In genomic region chr2:64989982-64990614, GRCh38 we compare ENCODE assay signal across 1 cellular context.
TF ChIP-seq lines count a peak whose summit lies in the region.

No MANE protein-coding gene starts in this region.

TF ChIP-seq in HepG2, 621 proteins besides CTCF, POLR2A, EP300 and RAD21 (continued from another document and continues in another):
- TF ChIP-seq, protein P1, sequence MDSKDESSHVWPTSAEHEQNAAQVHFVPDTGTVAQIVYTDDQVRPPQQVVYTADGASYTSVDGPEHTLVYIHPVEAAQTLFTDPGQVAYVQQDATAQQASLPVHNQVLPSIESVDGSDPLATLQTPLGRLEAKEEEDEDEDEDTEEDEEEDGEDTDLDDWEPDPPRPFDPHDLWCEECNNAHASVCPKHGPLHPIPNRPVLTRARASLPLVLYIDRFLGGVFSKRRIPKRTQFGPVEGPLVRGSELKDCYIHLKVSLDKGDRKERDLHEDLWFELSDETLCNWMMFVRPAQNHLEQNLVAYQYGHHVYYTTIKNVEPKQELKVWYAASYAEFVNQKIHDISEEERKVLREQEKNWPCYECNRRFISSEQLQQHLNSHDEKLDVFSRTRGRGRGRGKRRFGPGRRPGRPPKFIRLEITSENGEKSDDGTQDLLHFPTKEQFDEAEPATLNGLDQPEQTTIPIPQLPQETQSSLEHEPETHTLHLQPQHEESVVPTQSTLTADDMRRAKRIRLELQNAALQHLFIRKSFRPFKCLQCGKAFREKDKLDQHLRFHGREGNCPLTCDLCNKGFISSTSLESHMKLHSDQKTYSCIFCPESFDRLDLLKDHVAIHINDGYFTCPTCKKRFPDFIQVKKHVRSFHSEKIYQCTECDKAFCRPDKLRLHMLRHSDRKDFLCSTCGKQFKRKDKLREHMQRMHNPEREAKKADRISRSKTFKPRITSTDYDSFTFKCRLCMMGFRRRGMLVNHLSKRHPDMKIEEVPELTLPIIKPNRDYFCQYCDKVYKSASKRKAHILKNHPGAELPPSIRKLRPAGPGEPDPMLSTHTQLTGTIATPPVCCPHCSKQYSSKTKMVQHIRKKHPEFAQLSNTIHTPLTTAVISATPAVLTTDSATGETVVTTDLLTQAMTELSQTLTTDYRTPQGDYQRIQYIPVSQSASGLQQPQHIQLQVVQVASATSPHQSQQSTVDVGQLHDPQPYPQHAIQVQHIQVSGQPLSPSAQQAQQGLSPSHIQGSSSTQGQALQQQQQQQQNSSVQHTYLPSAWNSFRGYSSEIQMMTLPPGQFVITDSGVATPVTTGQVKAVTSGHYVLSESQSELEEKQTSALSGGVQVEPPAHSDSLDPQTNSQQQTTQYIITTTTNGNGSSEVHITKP (CRISPR knock-in tag; IDR thresholded peaks at IDR 0.05; ENCODE audit: low read depth): no peak
- TF ChIP-seq HNRNPL (IDR thresholded peaks at IDR 0.05; ENCODE audit: low read depth, low read length): 0 out of 2 replicates have a peak, but pooled peaks have one; percentile 40
- TF ChIP-seq, protein P2, sequence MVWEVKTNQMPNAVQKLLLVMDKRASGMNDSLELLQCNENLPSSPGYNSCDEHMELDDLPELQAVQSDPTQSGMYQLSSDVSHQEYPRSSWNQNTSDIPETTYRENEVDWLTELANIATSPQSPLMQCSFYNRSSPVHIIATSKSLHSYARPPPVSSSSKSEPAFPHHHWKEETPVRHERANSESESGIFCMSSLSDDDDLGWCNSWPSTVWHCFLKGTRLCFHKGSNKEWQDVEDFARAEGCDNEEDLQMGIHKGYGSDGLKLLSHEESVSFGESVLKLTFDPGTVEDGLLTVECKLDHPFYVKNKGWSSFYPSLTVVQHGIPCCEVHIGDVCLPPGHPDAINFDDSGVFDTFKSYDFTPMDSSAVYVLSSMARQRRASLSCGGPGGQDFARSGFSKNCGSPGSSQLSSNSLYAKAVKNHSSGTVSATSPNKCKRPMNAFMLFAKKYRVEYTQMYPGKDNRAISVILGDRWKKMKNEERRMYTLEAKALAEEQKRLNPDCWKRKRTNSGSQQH (CRISPR knock-in tag; IDR thresholded peaks at IDR 0.05; ENCODE audit: low read depth): 0 out of 2 replicates have a peak, but pooled peaks have one; percentile 30
- no peak for TF ChIP-seq SOX13 (IDR thresholded peaks at IDR 0.05)
- no peak for TF ChIP-seq SOX13 (CRISPR knock-in tag; conservative IDR thresholded peaks at IDR 0.05 in 1 of 2, IDR thresholded peaks at IDR 0.05 in 1 of 2)
- no peak for TF ChIP-seq STAG1 (CRISPR knock-in tag; IDR thresholded peaks at IDR 0.05)
- no peak; the same call in 1 of the 2 replicates for TF ChIP-seq ZBTB25 (CRISPR knock-in tag; IDR thresholded peaks at IDR 0.05)
- TF ChIP-seq, protein P3, sequence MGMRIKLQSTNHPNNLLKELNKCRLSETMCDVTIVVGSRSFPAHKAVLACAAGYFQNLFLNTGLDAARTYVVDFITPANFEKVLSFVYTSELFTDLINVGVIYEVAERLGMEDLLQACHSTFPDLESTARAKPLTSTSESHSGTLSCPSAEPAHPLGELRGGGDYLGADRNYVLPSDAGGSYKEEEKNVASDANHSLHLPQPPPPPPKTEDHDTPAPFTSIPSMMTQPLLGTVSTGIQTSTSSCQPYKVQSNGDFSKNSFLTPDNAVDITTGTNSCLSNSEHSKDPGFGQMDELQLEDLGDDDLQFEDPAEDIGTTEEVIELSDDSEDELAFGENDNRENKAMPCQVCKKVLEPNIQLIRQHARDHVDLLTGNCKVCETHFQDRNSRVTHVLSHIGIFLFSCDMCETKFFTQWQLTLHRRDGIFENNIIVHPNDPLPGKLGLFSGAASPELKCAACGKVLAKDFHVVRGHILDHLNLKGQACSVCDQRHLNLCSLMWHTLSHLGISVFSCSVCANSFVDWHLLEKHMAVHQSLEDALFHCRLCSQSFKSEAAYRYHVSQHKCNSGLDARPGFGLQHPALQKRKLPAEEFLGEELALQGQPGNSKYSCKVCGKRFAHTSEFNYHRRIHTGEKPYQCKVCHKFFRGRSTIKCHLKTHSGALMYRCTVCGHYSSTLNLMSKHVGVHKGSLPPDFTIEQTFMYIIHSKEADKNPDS (CRISPR knock-in tag; IDR thresholded peaks at IDR 0.05): no peak
- no peak for TF ChIP-seq FOXA3 (CRISPR knock-in tag; IDR thresholded peaks at IDR 0.05)
- no peak for TF ChIP-seq ZNF180 (CRISPR knock-in tag; IDR thresholded peaks at IDR 0.05; ENCODE audit: borderline replicate concordance, low read depth)
- no peak for TF ChIP-seq ZNF550 (CRISPR knock-in tag; IDR thresholded peaks at IDR 0.05; ENCODE audit: borderline replicate concordance)
- peak; percentile 78; the same call in 1 of the 2 replicates for TF ChIP-seq ZNF296 (CRISPR knock-in tag; conservative IDR thresholded peaks at IDR 0.05)
- TF ChIP-seq, protein P4, sequence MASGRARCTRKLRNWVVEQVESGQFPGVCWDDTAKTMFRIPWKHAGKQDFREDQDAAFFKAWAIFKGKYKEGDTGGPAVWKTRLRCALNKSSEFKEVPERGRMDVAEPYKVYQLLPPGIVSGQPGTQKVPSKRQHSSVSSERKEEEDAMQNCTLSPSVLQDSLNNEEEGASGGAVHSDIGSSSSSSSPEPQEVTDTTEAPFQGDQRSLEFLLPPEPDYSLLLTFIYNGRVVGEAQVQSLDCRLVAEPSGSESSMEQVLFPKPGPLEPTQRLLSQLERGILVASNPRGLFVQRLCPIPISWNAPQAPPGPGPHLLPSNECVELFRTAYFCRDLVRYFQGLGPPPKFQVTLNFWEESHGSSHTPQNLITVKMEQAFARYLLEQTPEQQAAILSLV (CRISPR knock-in tag; IDR thresholded peaks at IDR 0.05; ENCODE audit: borderline replicate concordance): no peak
- peak; percentile 30; the same call in 1 of the 2 replicates for TF ChIP-seq ETV5 (CRISPR knock-in tag; IDR thresholded peaks at IDR 0.05; ENCODE audit: borderline replicate concordance)
- peak; percentile 78; the same call in 1 of the 2 replicates for TF ChIP-seq ZNF558 (CRISPR knock-in tag; IDR thresholded peaks at IDR 0.05; ENCODE audit: borderline replicate concordance)
- TF ChIP-seq, protein P5, sequence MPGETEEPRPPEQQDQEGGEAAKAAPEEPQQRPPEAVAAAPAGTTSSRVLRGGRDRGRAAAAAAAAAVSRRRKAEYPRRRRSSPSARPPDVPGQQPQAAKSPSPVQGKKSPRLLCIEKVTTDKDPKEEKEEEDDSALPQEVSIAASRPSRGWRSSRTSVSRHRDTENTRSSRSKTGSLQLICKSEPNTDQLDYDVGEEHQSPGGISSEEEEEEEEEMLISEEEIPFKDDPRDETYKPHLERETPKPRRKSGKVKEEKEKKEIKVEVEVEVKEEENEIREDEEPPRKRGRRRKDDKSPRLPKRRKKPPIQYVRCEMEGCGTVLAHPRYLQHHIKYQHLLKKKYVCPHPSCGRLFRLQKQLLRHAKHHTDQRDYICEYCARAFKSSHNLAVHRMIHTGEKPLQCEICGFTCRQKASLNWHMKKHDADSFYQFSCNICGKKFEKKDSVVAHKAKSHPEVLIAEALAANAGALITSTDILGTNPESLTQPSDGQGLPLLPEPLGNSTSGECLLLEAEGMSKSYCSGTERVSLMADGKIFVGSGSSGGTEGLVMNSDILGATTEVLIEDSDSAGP (CRISPR knock-in tag; IDR thresholded peaks at IDR 0.05; ENCODE audit: borderline replicate concordance): peak; percentile 39; the same call in 1 of the 2 replicates
- no peak for TF ChIP-seq ZNF749 (CRISPR knock-in tag; IDR thresholded peaks at IDR 0.05; ENCODE audit: borderline replicate concordance)
- TF ChIP-seq SNRNP70 (IDR thresholded peaks at IDR 0.05; ENCODE audit: low read depth, low read length): no peak
- no peak for TF ChIP-seq THRA (CRISPR knock-in tag; IDR thresholded peaks at IDR 0.05; ENCODE audit: borderline replicate concordance)
- TF ChIP-seq ZNF350 (CRISPR knock-in tag; IDR thresholded peaks at IDR 0.05; ENCODE audit: borderline replicate concordance, low read depth): no peak
- no peak for TF ChIP-seq MTA3 (CRISPR knock-in tag; IDR thresholded peaks at IDR 0.05)
- TF ChIP-seq ZNF792 (CRISPR knock-in tag; IDR thresholded peaks at IDR 0.05): no peak
- no peak; the same call in 1 of the 2 replicates for TF ChIP-seq MXD1 (CRISPR knock-in tag; IDR thresholded peaks at IDR 0.05)
- 0 out of 2 replicates have a peak, but pooled peaks have one; percentile 33 for TF ChIP-seq TRIM24 (CRISPR knock-in tag; IDR thresholded peaks at IDR 0.05)
- no peak for TF ChIP-seq BATF2 (CRISPR knock-in tag; IDR thresholded peaks at IDR 0.05)
- TF ChIP-seq PRDM15 (CRISPR knock-in tag; IDR thresholded peaks at IDR 0.05): no peak
- no peak for TF ChIP-seq MAFK (conservative IDR thresholded peaks at IDR 0.05 in 1 of 2, IDR thresholded peaks at IDR 0.05 in 1 of 2; ENCODE audit: low read length in 2 of 2)
- 0 out of 2 replicates have a peak, but pooled peaks have one; percentile 67 for TF ChIP-seq ZNF432 (CRISPR knock-in tag; IDR thresholded peaks at IDR 0.05; ENCODE audit: borderline replicate concordance)
- no peak for TF ChIP-seq ZNF761 (CRISPR knock-in tag; conservative IDR thresholded peaks at IDR 0.05)
- TF ChIP-seq PHF8 (CRISPR knock-in tag; IDR thresholded peaks at IDR 0.05): no peak
- TF ChIP-seq ZNF768 (CRISPR knock-in tag; IDR thresholded peaks at IDR 0.05): peak; percentile 41; the same call in 1 of the 2 replicates
- no peak for TF ChIP-seq ZNF460 (CRISPR knock-in tag; IDR thresholded peaks at IDR 0.05; ENCODE audit: borderline replicate concordance)
- TF ChIP-seq SP5 (CRISPR knock-in tag; IDR thresholded peaks at IDR 0.05; ENCODE audit: borderline replicate concordance, low read depth): no peak
- no peak for TF ChIP-seq GFI1 (CRISPR knock-in tag; IDR thresholded peaks at IDR 0.05; ENCODE audit: borderline replicate concordance)
